36 cellular contexts compared by ENCODE assay signal in the genomic region with DNA sequence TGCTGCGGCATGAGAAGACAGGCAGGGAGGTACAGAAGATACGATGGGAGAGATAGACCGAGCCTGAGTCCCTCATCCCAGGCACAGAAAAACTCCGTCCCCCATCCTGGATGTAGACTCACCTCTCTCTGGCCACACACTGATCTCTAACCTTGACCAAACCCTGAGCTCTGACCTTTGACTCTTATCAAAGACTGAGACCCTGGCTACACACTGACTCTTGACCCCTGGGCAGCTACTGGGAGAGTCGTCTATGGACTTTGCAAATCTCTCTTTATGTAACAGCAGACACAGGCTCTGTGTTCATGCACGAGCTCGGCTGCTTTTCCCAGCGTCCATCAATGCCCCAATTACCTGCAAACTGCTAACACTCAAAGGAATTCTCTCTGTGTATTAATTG.
"Had no signal": no experiment of that assay in that cellular context is flagged by ENCODE, and none has a peak within 500 bp of the region (broad histone marks: within the 10 kb centered on the region; RNA-seq: fewer than 3 reads in every experiment).

No MANE protein-coding gene starts in this region.

- H3K27me3 ChIP-seq: ascending aorta, brain microvascular endothelial cell, cardiac muscle cell had no signal

- H3K27ac ChIP-seq: ascending aorta, brain microvascular endothelial cell, breast epithelium, cardiac muscle cell, VCaP had no signal

- H3K4me1 Mint-ChIP-seq: activated B cell treated with CpG ODN at 0.5 μM for 24 hours; activated CD4-positive, alpha-beta T cell treated with anti-CD3 and anti-CD28 coated beads, Interleukin-2, amount 10 ng/mL, durations not matched to agents 7 days and 5 days; activated naive CD4-positive, alpha-beta T cell treated with anti-CD3 and anti-CD28 coated beads, Interleukin-2, amount 10 ng/mL, durations not matched to agents 7 days and 5 days; activated naive CD4-positive, alpha-beta T cell treated with anti-CD3 and anti-CD28 coated beads, Interleukin-2, amount 50 U/mL, for 24 hours; activated naive CD8-positive, alpha-beta T cell treated with anti-CD3 and anti-CD28 coated beads, Interleukin-2, amount 50 U/mL, for 24 hours; central memory CD8-positive, alpha-beta T cell had no signal

- H3K36me3 Mint-ChIP-seq: activated CD8-positive, alpha-beta memory T cell treated with anti-CD3 and anti-CD28 coated beads, Interleukin-2, amount 10 ng/mL, durations not matched to agents 7 days and 5 days; activated naive CD4-positive, alpha-beta T cell treated with anti-CD3 and anti-CD28 coated beads, Interleukin-2, amount 10 ng/mL, durations not matched to agents 7 days and 5 days; activated naive CD4-positive, alpha-beta T cell treated with anti-CD3 and anti-CD28 coated beads, Interleukin-2, amount 50 U/mL, for 24 hours; activated naive CD8-positive, alpha-beta T cell; activated naive CD8-positive, alpha-beta T cell treated with anti-CD3 and anti-CD28 coated beads, Interleukin-2, amount 10 ng/mL, durations not matched to agents 7 days and 5 days had no signal

- H3K4me3 Mint-ChIP-seq: activated B cell treated with CpG ODN at 0.5 μM for 24 hours; activated CD4-positive, alpha-beta memory T cell treated with anti-CD3 and anti-CD28 coated beads, Interleukin-2, amount 10 ng/mL, durations not matched to agents 7 days and 5 days; activated CD4-positive, alpha-beta T cell treated with anti-CD3 and anti-CD28 coated beads, Interleukin-2, amount 10 ng/mL, durations not matched to agents 7 days and 5 days; activated CD8-positive, alpha-beta memory T cell treated with anti-CD3 and anti-CD28 coated beads, Interleukin-2, amount 10 ng/mL, durations not matched to agents 7 days and 5 days; activated CD8-positive, alpha-beta T cell treated with anti-CD3 and anti-CD28 coated beads, Interleukin-2, amount 10 ng/mL, durations not matched to agents 7 days and 5 days; activated naive CD4-positive, alpha-beta T cell treated with anti-CD3 and anti-CD28 coated beads, Interleukin-2, amount 10 ng/mL, durations not matched to agents 7 days and 5 days; activated naive CD4-positive, alpha-beta T cell treated with anti-CD3 and anti-CD28 coated beads, Interleukin-2, amount 50 U/mL, for 24 hours; activated naive CD8-positive, alpha-beta T cell; activated naive CD8-positive, alpha-beta T cell treated with anti-CD3 and anti-CD28 coated beads, Interleukin-2, amount 10 ng/mL, durations not matched to agents 7 days and 5 days; activated naive CD8-positive, alpha-beta T cell treated with anti-CD3 and anti-CD28 coated beads, Interleukin-2, amount 50 U/mL, for 24 hours; activated T-cell treated with anti-CD3 and anti-CD28 coated beads, Interleukin-2, amount 50 U/mL, for 24 hours; central memory CD8-positive, alpha-beta T cell; T-helper 1 cell treated with Interleukin-12 subunit alpha and Interleukin-12 subunit beta and Interleukin-4 antibody, amounts not matched to agents 30 μg/mL and 1 μg/mL, for 36 hours; T-helper 2 cell treated with Interferon-gamma antibody and Interleukin-4, amounts not matched to agents 5 μg/mL and 100 μg/mL, for 36 hours had no signal

- H3K27ac Mint-ChIP-seq: activated B cell treated with CpG ODN at 0.5 μM for 24 hours; activated CD4-positive, alpha-beta memory T cell treated with anti-CD3 and anti-CD28 coated beads, Interleukin-2, amount 10 ng/mL, durations not matched to agents 7 days and 5 days; activated CD4-positive, alpha-beta T cell treated with anti-CD3 and anti-CD28 coated beads, Interleukin-2, amount 10 ng/mL, durations not matched to agents 7 days and 5 days; activated CD8-positive, alpha-beta memory T cell treated with anti-CD3 and anti-CD28 coated beads, Interleukin-2, amount 10 ng/mL, durations not matched to agents 7 days and 5 days; activated CD8-positive, alpha-beta T cell treated with anti-CD3 and anti-CD28 coated beads, Interleukin-2, amount 10 ng/mL, durations not matched to agents 7 days and 5 days; activated naive CD4-positive, alpha-beta T cell treated with anti-CD3 and anti-CD28 coated beads, Interleukin-2, amount 10 ng/mL, durations not matched to agents 7 days and 5 days; activated naive CD4-positive, alpha-beta T cell treated with anti-CD3 and anti-CD28 coated beads, Interleukin-2, amount 50 U/mL, for 24 hours; activated naive CD8-positive, alpha-beta T cell; activated naive CD8-positive, alpha-beta T cell treated with anti-CD3 and anti-CD28 coated beads, Interleukin-2, amount 10 ng/mL, durations not matched to agents 7 days and 5 days; activated naive CD8-positive, alpha-beta T cell treated with anti-CD3 and anti-CD28 coated beads, Interleukin-2, amount 50 U/mL, for 24 hours; activated T-cell treated with anti-CD3 and anti-CD28 coated beads, Interleukin-2, amount 50 U/mL, for 24 hours; activated T-helper 2 cell treated with anti-CD3 and anti-CD28 coated beads, Interferon-gamma antibody, Interleukin-2, Interleukin-4, amounts not matched to agents 10 μg/mL and 5 μg/mL and 100 μg/mL, durations not matched to agents 14 hours and 24 hours and 36 hours; T-helper 1 cell treated with Interleukin-12 subunit alpha and Interleukin-12 subunit beta and Interleukin-4 antibody, amounts not matched to agents 30 μg/mL and 1 μg/mL, for 36 hours; T-helper 2 cell treated with Interferon-gamma antibody and Interleukin-4, amounts not matched to agents 5 μg/mL and 100 μg/mL, for 36 hours had no signal

- H3K36me3 ChIP-seq: ascending aorta, brain microvascular endothelial cell, breast epithelium, cardiac muscle cell had no signal

- H3K4me3 ChIP-seq: ascending aorta, breast epithelium, cardiac muscle cell had no signal

- DNase-seq: activated B cell treated with CpG ODN at 0.5 μM for 24 hours; activated CD4-positive, alpha-beta memory T cell treated with anti-CD3 and anti-CD28 coated beads, Interleukin-2, amount 10 ng/mL, durations not matched to agents 7 days and 5 days; activated CD4-positive, alpha-beta T cell treated with anti-CD3 and anti-CD28 coated beads for 48 hours; activated CD4-positive, alpha-beta T cell treated with anti-CD3 and anti-CD28 coated beads, Interleukin-2, amount 10 ng/mL, durations not matched to agents 7 days and 5 days; activated CD4-positive, alpha-beta T cell treated with anti-CD3 and anti-CD28 coated beads, Interleukin-2, amount 50 U/mL, for 48 hours; activated CD4-positive, CD25-positive, alpha-beta regulatory T cell treated with anti-CD3 and anti-CD28 coated beads, Interleukin-2, amount 50 U/mL, for 72 hours; activated CD8-positive, alpha-beta memory T cell treated with anti-CD3 and anti-CD28 coated beads for 24 hours; activated CD8-positive, alpha-beta memory T cell treated with anti-CD3 and anti-CD28 coated beads, Interleukin-2, amount 10 ng/mL, durations not matched to agents 7 days and 5 days; activated CD8-positive, alpha-beta memory T cell treated with anti-CD3 and anti-CD28 coated beads, Interleukin-2, amount 50 U/mL, for 48 hours; activated CD8-positive, alpha-beta T cell treated with anti-CD3 and anti-CD28 coated beads, Interleukin-2, amount 10 ng/mL, durations not matched to agents 7 days and 5 days; activated gamma-delta T cell; activated naive CD4-positive, alpha-beta T cell treated with anti-CD3 and anti-CD28 coated beads, Interleukin-2, amount 10 ng/mL, durations not matched to agents 7 days and 5 days; activated naive CD4-positive, alpha-beta T cell treated with Interleukin-2 at 50 U/mL for 16 hours; activated naive CD8-positive, alpha-beta T cell treated with anti-CD3 and anti-CD28 coated beads, Interleukin-2, amount 10 ng/mL, durations not matched to agents 7 days and 5 days; activated naive CD8-positive, alpha-beta T cell treated with anti-CD3 and anti-CD28 coated beads, Interleukin-2, amount 50 U/mL, for 24 hours; activated T-cell treated with anti-CD3 and anti-CD28 coated beads, Interleukin-2, amount 50 U/mL, for 24 hours; activated T-cell treated with anti-CD3 and anti-CD28 coated beads, Interleukin-2, amount 50 U/mL, for 48 hours; amygdala; anterior cingulate cortex; brain microvascular endothelial cell; caudate nucleus; cerebellar nuclear complex; SW 1271; T-helper 1 cell; T-helper 2 cell; T-helper 9 cell had no signal

- H3K9me3 Mint-ChIP-seq: activated B cell treated with CpG ODN at 0.5 μM for 24 hours; activated CD4-positive, alpha-beta memory T cell treated with anti-CD3 and anti-CD28 coated beads, Interleukin-2, amount 10 ng/mL, durations not matched to agents 7 days and 5 days; activated CD4-positive, alpha-beta T cell treated with anti-CD3 and anti-CD28 coated beads, Interleukin-2, amount 10 ng/mL, durations not matched to agents 7 days and 5 days; activated naive CD4-positive, alpha-beta T cell treated with anti-CD3 and anti-CD28 coated beads, Interleukin-2, amount 10 ng/mL, durations not matched to agents 7 days and 5 days; activated naive CD4-positive, alpha-beta T cell treated with anti-CD3 and anti-CD28 coated beads, Interleukin-2, amount 50 U/mL, for 24 hours; activated naive CD8-positive, alpha-beta T cell treated with anti-CD3 and anti-CD28 coated beads, Interleukin-2, amount 10 ng/mL, durations not matched to agents 7 days and 5 days; activated naive CD8-positive, alpha-beta T cell treated with anti-CD3 and anti-CD28 coated beads, Interleukin-2, amount 50 U/mL, for 24 hours; activated T-cell treated with anti-CD3 and anti-CD28 coated beads, Interleukin-2, amount 50 U/mL, for 24 hours; activated T-helper 2 cell treated with anti-CD3 and anti-CD28 coated beads, Interferon-gamma antibody, Interleukin-2, Interleukin-4, amounts not matched to agents 10 μg/mL and 5 μg/mL and 100 μg/mL, durations not matched to agents 14 hours and 24 hours and 36 hours; central memory CD8-positive, alpha-beta T cell; T-helper 1 cell treated with Interleukin-12 subunit alpha and Interleukin-12 subunit beta and Interleukin-4 antibody, amounts not matched to agents 30 μg/mL and 1 μg/mL, for 36 hours; T-helper 2 cell treated with Interferon-gamma antibody and Interleukin-4, amounts not matched to agents 5 μg/mL and 100 μg/mL, for 36 hours had no signal

- H3K4me1 ChIP-seq: ascending aorta, breast epithelium had no signal

- H3K9me3 ChIP-seq: ascending aorta, breast epithelium had no signal

- ATAC-seq: activated CD8-positive, alpha-beta memory T cell treated with anti-CD3 and anti-CD28 coated beads, Interleukin-2, amount 10 ng/mL, durations not matched to agents 7 days and 5 days; activated CD8-positive, alpha-beta T cell treated with anti-CD3 and anti-CD28 coated beads, Interleukin-2, amount 10 ng/mL, durations not matched to agents 7 days and 5 days; activated naive CD8-positive, alpha-beta T cell treated with anti-CD3 and anti-CD28 coated beads, Interleukin-2, amount 50 U/mL, for 24 hours had no signal
